ENCODE assay signal across 8 cellular contexts in the genomic region with DNA sequence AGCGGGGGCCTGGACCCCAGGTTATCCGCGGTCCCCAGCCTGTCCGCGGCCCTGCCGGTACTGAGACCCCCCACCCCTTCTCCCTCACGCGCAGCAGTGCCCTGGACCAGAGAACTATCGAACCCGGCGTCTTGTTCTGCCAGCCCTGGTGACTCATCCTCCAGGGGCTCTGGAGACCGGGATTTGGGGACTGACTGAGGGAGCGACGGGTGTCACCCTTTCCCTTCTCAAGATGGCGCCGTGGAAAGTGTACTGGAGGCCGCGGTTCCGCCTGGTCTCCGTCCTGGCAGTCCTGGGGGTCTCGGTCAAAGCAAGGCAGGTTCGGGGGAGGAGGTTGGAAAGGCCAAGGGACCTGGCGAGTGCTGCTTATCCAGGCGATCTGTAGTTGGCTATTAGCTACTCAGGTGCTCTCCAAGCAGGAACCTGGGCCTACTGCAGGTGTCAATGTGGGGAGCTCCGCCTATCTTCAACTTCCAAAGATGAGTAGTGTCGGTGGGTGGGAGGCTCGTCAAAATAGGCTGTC. TPM values are rescaled to one million over a fixed set of nuclear protein-coding genes. Genes with fewer than 3 reads are reported as not detected.
DNase-seq lines count a peak whose midpoint lies in the region; ATAC-seq and TF ChIP-seq lines count a peak whose summit lies in the region.

No MANE protein-coding gene starts in this region.

- peak; percentile 13 to 55 (median 34) for DNase-seq in CD4-positive, alpha-beta T cell
- DNase-seq in T-cell (peak; percentile 20 to 67 (median 49)), ascending aorta (ENCODE audit: low spot score in 2 of 2) (peak in 1 of 2 donors; percentile 80), hepatocyte (ENCODE audit: low spot score) (peak; percentile 69), retinal pigment epithelial cell (ENCODE audit: low read depth) (no peak), middle frontal gyrus (ENCODE audit: extremely low spot score, low spot score) (no peak)

- H3K4me3 ChIP-seq in ascending aorta (peak overlapping the region; percentile 94 to 99), hepatocyte (peak overlapping the region; percentile 73), retinal pigment epithelial cell (ENCODE audit: low read length) (peak overlapping the region; percentile 94)

- H3K9me3 ChIP-seq in CD4-positive, alpha-beta T cell (ENCODE audit: control insufficient read depth, low read length): no peaks in the 10 kb centered on the region
- H3K9me3 ChIP-seq in ascending aorta (no peaks in the 10 kb centered on the region), hepatocyte (ENCODE audit: low read depth) (no peaks in the 10 kb centered on the region)

- peaks cover 66% of the 10 kb centered on the region for H3K4me1 Mint-ChIP-seq in CD4-positive, alpha-beta T cell (ENCODE audit: low read depth)
- H3K4me1 Mint-ChIP-seq in IgD-negative memory B cell (peaks cover 19 to 36% (median 25%) of the 10 kb centered on the region in 3 donors), T-cell (peaks cover 54 to 62% (median 57%) of the 10 kb centered on the region in 3 donors)

- peak; percentile 47 for ATAC-seq in CD4-positive, alpha-beta T cell (ENCODE audit: poor library complexity)
- peak; percentile 18 for ATAC-seq in GM21515 (IDR thresholded peaks at IDR 0.05; ENCODE audit: unreplicated experiment)
- ATAC-seq in T-cell (replicated peaks in 1 of 4): peak; percentile 8 to 35 (median 14)

- peaks cover 0 to 5% of the 10 kb centered on the region in 2 donors for H3K36me3 ChIP-seq in ascending aorta
- no peaks in the 10 kb centered on the region for H3K36me3 ChIP-seq in hepatocyte (replicated peaks; ENCODE audit: insufficient read depth, low read depth)

- H3K79me2 ChIP-seq in hepatocyte: peaks cover 52% of the 10 kb centered on the region

- no peaks in the 10 kb centered on the region for H3K27me3 ChIP-seq in CD4-positive, alpha-beta T cell (ENCODE audit: control insufficient read depth, insufficient read depth, low read length)
- no peaks in the 10 kb centered on the region for H3K27me3 ChIP-seq in ascending aorta
- H3K27me3 ChIP-seq in hepatocyte: no peaks in the 10 kb centered on the region

- H3K9me2 ChIP-seq in hepatocyte (replicated peaks; ENCODE audit: insufficient read depth): no peaks in the 10 kb centered on the region

- 2% methylated on average over 24 of the region's 27 CpGs for WGBS in hepatocyte (ENCODE audit: low lambda C conversion rate, missing lambda C conversion rate)

- CTCF ChIA-PET in CD4-positive, alpha-beta T cell (lab: Charles Lee): no interaction called here
- CTCF ChIA-PET in T-cell (lab: Charles Lee): interaction anchor here in 1 of 2 donors (1.0 kb wide), 1 partner anchor 93 kb away, joined by 3 read pairs; the partner anchor contains the start of gene KAT2B

- TF ChIP-seq CTCF in CD4-positive, alpha-beta T cell (IDR thresholded peaks at IDR 0.05): no peak
- peak in 1 of 3 experiments; percentile 3 for TF ChIP-seq CTCF in ascending aorta (IDR thresholded peaks at IDR 0.05)
- TF ChIP-seq CTCF in hepatocyte (IDR thresholded peaks at IDR 0.05; ENCODE audit: poor library complexity): no peak
- TF ChIP-seq CTCF in retinal pigment epithelial cell (conservative IDR thresholded peaks at IDR 0.05; ENCODE audit: low read depth, low read length): no peak

- peak overlapping the region; percentile 97 for H3K27ac Mint-ChIP-seq in CD4-positive, alpha-beta T cell
- H3K27ac Mint-ChIP-seq in IgD-negative memory B cell (peak overlapping the region; percentile 82 to 99 (median 98)), T-cell (peak overlapping the region; percentile 97 to 99)

- no peaks in the 10 kb centered on the region for H3K27me3 Mint-ChIP-seq in CD4-positive, alpha-beta T cell
- H3K27me3 Mint-ChIP-seq in IgD-negative memory B cell (no peaks in the 10 kb centered on the region), T-cell (no peaks in the 10 kb centered on the region)

- H3K27ac ChIP-seq in CD4-positive, alpha-beta T cell (ENCODE audit: low read depth, low read length): peak overlapping the region; percentile 94
- peak overlapping the region; percentile 100 for H3K27ac ChIP-seq in ascending aorta
- H3K27ac ChIP-seq in hepatocyte: peak overlapping the region; percentile 99

- H3K9me3 Mint-ChIP-seq in CD4-positive, alpha-beta T cell: no peaks in the 10 kb centered on the region
- H3K9me3 Mint-ChIP-seq in IgD-negative memory B cell: no peaks in the 10 kb centered on the region
- H3K9me3 Mint-ChIP-seq in T-cell: no peaks in the 10 kb centered on the region

- peak overlapping the region; percentile 100 for H3K4me3 Mint-ChIP-seq in CD4-positive, alpha-beta T cell
- H3K4me3 Mint-ChIP-seq in IgD-negative memory B cell: peak overlapping the region; percentile 86 to 99 (median 97)
- H3K4me3 Mint-ChIP-seq in T-cell: peak overlapping the region; percentile 95 to 100 (median 99)

- POLR2A ChIA-PET in CD4-positive, alpha-beta T cell (lab: Charles Lee): interaction anchor here (0.7 to 3.5 kb wide), 8 partner anchors 10 to 239 kb away, joined by 3 to 48 read pairs (median 4); partner anchors contain the start of genes KAT2B and SGO1
- POLR2A ChIA-PET in T-cell (lab: Charles Lee): interaction anchor here (0.5 to 1.1 kb wide), 6 partner anchors 10 to 248 kb away, joined by 3 to 13 read pairs (median 6); partner anchors contain the start of genes KAT2B (in 1 of the 2) and SGO1 (in 1 of the 2)

- H3K4me1 ChIP-seq in ascending aorta (peaks cover 10 to 21% of the 10 kb centered on the region in 2 donors), hepatocyte (ENCODE audit: insufficient read depth) (peaks cover 11% of the 10 kb centered on the region)

- H2AFZ ChIP-seq in hepatocyte: peak overlapping the region; percentile 37

- peaks cover 45% of the 10 kb centered on the region for H3K36me3 Mint-ChIP-seq in CD4-positive, alpha-beta T cell (ENCODE audit: low read depth)
- H3K36me3 Mint-ChIP-seq in IgD-negative memory B cell: no peaks in the 10 kb centered on the region
- peaks cover 16% of the 10 kb centered on the region for H3K36me3 Mint-ChIP-seq in T-cell

- H3K4me2 ChIP-seq in hepatocyte: peak overlapping the region; percentile 83

- intact Hi-C loops in CD4-positive, alpha-beta T cell (cut with DNase I, micrococcal nuclease): loop anchor here (1.0 to 10.0 kb wide), 6 partner anchors 92 to 803 kb away; partner anchors contain the start of genes SGO1 (in 2 of the 2), KAT2B (in 1 of the 2) and KCNH8 (in 1 of the 2)
- intact Hi-C loops in ascending aorta (cut with DNase I): loop anchor here (1.0 to 10.0 kb wide), 5 partner anchors 94 to 1523 kb away; partner anchors contain the start of genes SATB1 and SGO1

- H4K20me1 ChIP-seq in hepatocyte (ENCODE audit: insufficient read depth, poor library complexity, severe bottlenecking): peaks cover 46% of the 10 kb centered on the region

RNA-seq across cellular contexts. Expression of gene RAB5A, which starts 0.7 kb away (rescaled TPM):
- total RNA-seq in CD4-positive, alpha-beta T cell: 100 to 1,000 TPM; 120 to 125 TPM
- polyA plus RNA-seq in IgD-negative memory B cell (29.7 TPM), hepatocyte (76.1 and 78.3 TPM in 2 replicates)
- total RNA-seq in T-cell (10 to 100 TPM; 41.3 to 91.0 (median 54.7) TPM), ascending aorta (54.9 TPM), hepatocyte (72.2 and 87.2 TPM in 2 replicates)

RNA-seq across cellular contexts. Expression of gene EFHB, which starts 13.6 kb away (rescaled TPM):
- total RNA-seq in CD4-positive, alpha-beta T cell: 1 to 10 TPM in 1 of 2 experiments, under 1 TPM in 1; 0.99 to 1.2 TPM
- 1.0 TPM for polyA plus RNA-seq in IgD-negative memory B cell
- total RNA-seq in T-cell: 1 to 10 TPM in 3 of 5 donors, under 1 TPM in 1, not detected in 1; 0.95 to 1.8 (median 1.2) TPM
- not detected for total RNA-seq in ascending aorta
- total RNA-seq in hepatocyte: 0.64 and 0.70 TPM in 2 replicates
- not detected in 2 replicates for polyA plus RNA-seq in hepatocyte

Comparison
In these comparisons a context has a peak if more than half of its experiments do, and no peak if none do; other contexts are left out.
1. DNase-seq: peak in CD4-positive, alpha-beta T cell (10 of 10), T-cell (34 of 34) and hepatocyte (single experiment); none in retinal pigment epithelial cell (single experiment) and middle frontal gyrus (single experiment).
2. Peak in every context shown above with its lines, with median percentiles within 50 percentile points of each other: ATAC-seq, H3K27ac ChIP-seq, H3K27ac Mint-ChIP-seq, H3K4me3 Mint-ChIP-seq and H3K4me3 ChIP-seq.